23 cellular contexts compared by ENCODE assay signal in genomic region chr13:55439450-55439849, GRCh38.
DNase-seq lines count a peak whose midpoint lies in the region; ATAC-seq and TF ChIP-seq lines count a peak whose summit lies in the region.
"Had no signal": no experiment of that assay in that cellular context is flagged by ENCODE, and none has a peak within 500 bp of the region (broad histone marks: within the 10 kb centered on the region; RNA-seq: fewer than 3 reads in every experiment).

No MANE protein-coding gene starts in this region.

- H3K79me2 ChIP-seq in GM23338 (replicated peaks; ENCODE audit: insufficient read depth): no peaks in the 10 kb centered on the region
- no peaks in the 10 kb centered on the region for H3K79me2 ChIP-seq in PC-3 (ENCODE audit: low read length)

- no peaks in the 10 kb centered on the region for H3K9me3 ChIP-seq in PC-3 (ENCODE audit: low read length)
- H3K9me3 ChIP-seq in mucosa of descending colon: peaks cover 24% of the 10 kb centered on the region
- H3K9me3 ChIP-seq: BLaER1 treated with 17β-estradiol and CSF1 and Interleukin-3, amounts not matched to agents 10 nM and 100 nM had no signal

- H3K4me3 Mint-ChIP-seq in GM23338: no peak overlapping the region
- H3K4me3 Mint-ChIP-seq: activated B cell treated with CpG ODN at 0.5 μM for 24 hours; activated naive CD4-positive, alpha-beta T cell treated with anti-CD3 and anti-CD28 coated beads for 36 hours; nephron had no signal

- H3K27ac ChIP-seq in GM23338 (ENCODE audit: low read depth): no peak overlapping the region
- H3K27ac ChIP-seq in PC-3 (ENCODE audit: low read length): no peak overlapping the region
- H3K27ac ChIP-seq: BLaER1 treated with 17β-estradiol and CSF1 and Interleukin-3, amounts not matched to agents 10 nM and 100 nM had no signal

- peak; percentile 16 for DNase-seq in COLO668 (lab: John Stamatoyannopoulos, UW; ENCODE audit: unreplicated experiment)
- DNase-seq in GM23338 (ENCODE audit: low spot score): peak; percentile 11
- DNase-seq in NCI-H748 treated with DMSO at 0.1 percent for 48 hours (lab: John Stamatoyannopoulos, UW): peak; percentile 21
- peak; percentile 31 for DNase-seq in left kidney (ENCODE audit: low read depth, low spot score)
- no peak for DNase-seq in NCI-H774 (lab: John Stamatoyannopoulos, UW)
- no peak for DNase-seq in PC-3
- DNase-seq in mucosa of descending colon: no peak
- DNase-seq: activated B cell treated with CpG ODN at 0.5 μM for 24 hours; activated CD4-positive, alpha-beta T cell treated with anti-CD3 and anti-CD28 coated beads, Interleukin-2, amount 50 U/mL, for 4 hours; activated naive CD4-positive, alpha-beta T cell treated with anti-CD3 and anti-CD28 coated beads for 36 hours; COR-L47; effector CD8-positive, alpha-beta T cell; GOT3; MV-4-11; NCI-H1694; right cardiac atrium; stimulated activated CD4-positive, alpha-beta T cell treated with anti-CD3 and anti-CD28 coated beads, Interleukin-2, amount 100 ng/mL, for 48 hours; SW 1271; T-helper 9 cell; trophoblast cell had no signal

- peaks cover 4% of the 10 kb centered on the region; the same call in 1 of the 3 replicates for H3K9me3 Mint-ChIP-seq in GM23338
- H3K9me3 Mint-ChIP-seq: nephron had no signal

- peaks cover 30% of the 10 kb centered on the region for H3K4me1 Mint-ChIP-seq in GM23338
- H3K4me1 Mint-ChIP-seq: activated B cell treated with CpG ODN at 0.5 μM for 24 hours, nephron had no signal

- CTCF ChIA-PET in PC-3 (lab: Charles Lee): no interaction called here

- H3K27me3 ChIP-seq in GM23338 (ENCODE audit: insufficient read depth) (no peaks in the 10 kb centered on the region), PC-3 (ENCODE audit: low read length) (no peaks in the 10 kb centered on the region)
- H3K27me3 ChIP-seq: BLaER1 treated with 17β-estradiol and CSF1 and Interleukin-3, amounts not matched to agents 10 nM and 100 nM had no signal

- H3K4me1 ChIP-seq in GM23338 (ENCODE audit: insufficient read depth) (peaks cover 18% of the 10 kb centered on the region), PC-3 (ENCODE audit: insufficient read depth, low read length) (no peaks in the 10 kb centered on the region), mucosa of descending colon (ENCODE audit: low read depth) (no peaks in the 10 kb centered on the region)
- H3K4me1 ChIP-seq: BLaER1 treated with 17β-estradiol and CSF1 and Interleukin-3, amounts not matched to agents 10 nM and 100 nM had no signal

- no peak overlapping the region for H2AFZ ChIP-seq in GM23338
- no peak overlapping the region for H2AFZ ChIP-seq in PC-3 (ENCODE audit: low read length)

- H3F3A ChIP-seq in GM23338 (replicated peaks; ENCODE audit: low read depth): no peaks in the 10 kb centered on the region
- H3F3A ChIP-seq in PC-3 (ENCODE audit: low read length, unreplicated experiment): no peaks in the 10 kb centered on the region

- H3K36me3 ChIP-seq in GM23338 (ENCODE audit: insufficient read depth) (no peaks in the 10 kb centered on the region), PC-3 (ENCODE audit: low read depth, low read length) (no peaks in the 10 kb centered on the region), mucosa of descending colon (ENCODE audit: low read depth) (no peaks in the 10 kb centered on the region)
- H3K36me3 ChIP-seq: BLaER1 treated with 17β-estradiol and CSF1 and Interleukin-3, amounts not matched to agents 10 nM and 100 nM had no signal

- H3K36me3 Mint-ChIP-seq in GM23338 (ENCODE audit: low read depth): peaks cover 10% of the 10 kb centered on the region; the same call in 2 of the 3 replicates

- H3K27me3 Mint-ChIP-seq in GM23338 (ENCODE audit: insufficient read depth, low read depth, poor library complexity): no peaks in the 10 kb centered on the region
- H3K27me3 Mint-ChIP-seq: activated B cell treated with CpG ODN at 0.5 μM for 24 hours had no signal

- no peak overlapping the region for H3K4me2 ChIP-seq in GM23338
- no peak overlapping the region for H3K4me2 ChIP-seq in PC-3 (ENCODE audit: low read length)
- H3K4me2 ChIP-seq: BLaER1 treated with 17β-estradiol and CSF1 and Interleukin-3, amounts not matched to agents 10 nM and 100 nM had no signal

- BruUV-seq in PC-3 (replicated peaks; lab: Mats Ljungman, UMichigan): no TSS peak

- POLR2A ChIA-PET in PC-3 (lab: Charles Lee; ENCODE audit: unreplicated experiment): no interaction called here

- peak; percentile 19; the same call in 2 of the 3 replicates for ATAC-seq in GM23338
- no peak for ATAC-seq in PC-3
- ATAC-seq in mucosa of descending colon: no peak
- ATAC-seq: HepG2 had no signal

- intact Hi-C loops in PC-3 (cut with micrococcal nuclease): no loop called here
- intact Hi-C loops in mucosa of descending colon (cut with DNase I, micrococcal nuclease): no loop called here

- H3K9ac ChIP-seq in PC-3 (ENCODE audit: low read length): no peak overlapping the region
- H3K9ac ChIP-seq: BLaER1 treated with 17β-estradiol and CSF1 and Interleukin-3, amounts not matched to agents 10 nM and 100 nM had no signal

- H3K4me3 ChIP-seq in GM23338 (no peak overlapping the region), PC-3 (ENCODE audit: low read length) (no peak overlapping the region), mucosa of descending colon (no peak overlapping the region)
- H3K4me3 ChIP-seq: BLaER1 treated with 17β-estradiol and CSF1 and Interleukin-3, amounts not matched to agents 10 nM and 100 nM had no signal

- H3K9me2 ChIP-seq in GM23338 (ENCODE audit: insufficient read depth) (no peaks in the 10 kb centered on the region), PC-3 (replicated peaks; ENCODE audit: low read length) (no peaks in the 10 kb centered on the region)

- TF ChIP-seq CTCF in GM23338 (conservative IDR thresholded peaks at IDR 0.05; ENCODE audit: low read depth in 2 of 2) (no peak), PC-3 (conservative IDR thresholded peaks at IDR 0.05; ENCODE audit: low read depth, low read length) (no peak), mucosa of descending colon (IDR thresholded peaks at IDR 0.05) (no peak)

- no peak overlapping the region for H3K27ac Mint-ChIP-seq in GM23338
- H3K27ac Mint-ChIP-seq: activated B cell treated with CpG ODN at 0.5 μM for 24 hours; activated naive CD4-positive, alpha-beta T cell treated with anti-CD3 and anti-CD28 coated beads for 36 hours; nephron had no signal

- no peaks in the 10 kb centered on the region for H4K20me1 ChIP-seq in GM23338 (replicated peaks; ENCODE audit: insufficient read depth)
- H4K20me1 ChIP-seq in PC-3 (ENCODE audit: low read length): no peaks in the 10 kb centered on the region
- H4K20me1 ChIP-seq: BLaER1 treated with 17β-estradiol and CSF1 and Interleukin-3, amounts not matched to agents 10 nM and 100 nM had no signal

TF ChIP-seq in GM23338, 12 proteins besides CTCF, POLR2A, EP300 and RAD21 (continues in another document):
- TF ChIP-seq ZNF331 (CRISPR knock-in tag; IDR thresholded peaks at IDR 0.05; ENCODE audit: low read depth) (no peak), ETS1 (IDR thresholded peaks at IDR 0.05) (no peak), ZNF114 (CRISPR knock-in tag; IDR thresholded peaks at IDR 0.05) (no peak), REST (IDR thresholded peaks at IDR 0.05; ENCODE audit: unreplicated experiment) (no peak)

Comparison
In these comparisons a context has a peak if more than half of its experiments do, and no peak if none do; other contexts are left out.
1. DNase-seq: peak in COLO668 (single experiment), GM23338 (single experiment), NCI-H748 treated with DMSO at 0.1 percent for 48 hours (single experiment) and left kidney (single experiment); none in NCI-H774 (single experiment), PC-3 (single experiment) and mucosa of descending colon (0 of 3).